In genomic region chr10:97001183-97001991, GRCh38 we compare ENCODE assay signal across 19 cellular contexts.
A peak's percentile ranks its signal among the peaks of the same experiment; 100 is the strongest.
DNase-seq lines count a peak whose midpoint lies in the region; ATAC-seq, FAIRE-seq and TF ChIP-seq lines count a peak whose summit lies in the region.
"Had no signal": no experiment of that assay in that cellular context is flagged by ENCODE, and none has a peak within 500 bp of the region (broad histone marks: within the 10 kb centered on the region; RNA-seq: fewer than 3 reads in every experiment).

No MANE protein-coding gene starts in this region.

- H3K4me3 Mint-ChIP-seq in chondrocyte (ENCODE audit: unreplicated experiment) = no peak overlapping the region
- H3K4me3 Mint-ChIP-seq: CD14-positive monocyte; CD8-positive, alpha-beta T cell; HFFc6 had no signal

- no peak for FAIRE-seq in HepG2 (lab: Jason Lieb, UNC)
- FAIRE-seq: D721Med, GM12892, H1, HTR-8/SVneo had no signal

- TF ChIP-seq POLR2A in HepG2 (IDR thresholded peaks at IDR 0.05; ENCODE audit: insufficient read depth in 1 of 2, low read depth in 2 of 2, low read length in 2 of 2) (no peak), right lobe of liver (IDR thresholded peaks at IDR 0.05) (no peak)

- H3K4ac ChIP-seq in neuronal stem cell (ENCODE audit: low read length) = no peak overlapping the region

- no peak overlapping the region for H3K27ac ChIP-seq in HepG2 (ENCODE audit: extremely low read length, insufficient read depth, low read length)
- no peak overlapping the region for H3K27ac ChIP-seq in right lobe of liver
- no peak overlapping the region for H3K27ac ChIP-seq in neuronal stem cell (replicated peaks; ENCODE audit: low read length)

- no peak overlapping the region for H3K14ac ChIP-seq in neuronal stem cell (ENCODE audit: low read length)

- in situ Hi-C loops in HepG2 (cut with HindIII; ENCODE audit: extremely low pct_ligation_motif_present, low pct_unique_long_range_greater_than_20kb) = no loop called here

- no peak overlapping the region for H2AFZ ChIP-seq in HepG2 (ENCODE audit: low read length)
- H2AFZ ChIP-seq in neuronal stem cell (ENCODE audit: low read length) = no peak overlapping the region

- POLR2A ChIA-PET in HepG2 (lab: Yijun Ruan, JAX) = interaction anchor here (1.1 to 2.1 kb wide), 5 partner anchors 19 to 138 kb away, joined by 3 to 7 read pairs (median 3); no protein-coding TSS in a partner anchor

- H2BK12ac ChIP-seq in neuronal stem cell (ENCODE audit: low read length) = no peak overlapping the region

- H3K27me3 Mint-ChIP-seq in chondrocyte (ENCODE audit: low read depth) = peaks cover 2% of the 10 kb centered on the region

- H3K23ac ChIP-seq in neuronal stem cell (ENCODE audit: low read depth, low read length, poor library complexity) = peak overlapping the region; percentile 23

- no peaks in the 10 kb centered on the region for H3K79me2 ChIP-seq in HepG2 (ENCODE audit: insufficient read depth, low read length)

- 74% methylated on average over 15 of the region's 17 CpGs for WGBS in HepG2 (ENCODE audit: low lambda C conversion rate)
- 86% methylated on average over 1 of the region's 17 CpGs for WGBS in right lobe of liver (ENCODE audit: insufficient coverage, low coverage, low lambda C conversion rate, missing lambda C conversion rate)
- no CpG with 5 or more reads among the region's 17 CpGs for WGBS in neuronal stem cell (ENCODE audit: extremely low coverage in 2 of 2, insufficient read length in 2 of 2, insufficient replicate concordance in 1 of 2), 2 donors

- H3K36me3 ChIP-seq in HepG2 (replicated peaks in 1 of 2; ENCODE audit: control insufficient read depth in 1 of 2, insufficient read depth in 2 of 2, low read length in 2 of 2) (no peaks in the 10 kb centered on the region), right lobe of liver (no peaks in the 10 kb centered on the region), neuronal stem cell (replicated peaks in 1 of 2; ENCODE audit: control insufficient read depth in 2 of 2, insufficient read depth in 2 of 2, low read length in 2 of 2) (no peaks in the 10 kb centered on the region)
- H3K36me3 ChIP-seq: BE2C had no signal

- peaks cover 2% of the 10 kb centered on the region for H3K36me3 Mint-ChIP-seq in chondrocyte (ENCODE audit: low read depth)
- H3K36me3 Mint-ChIP-seq: CD14-positive monocyte; CD8-positive, alpha-beta T cell had no signal

- BruUV-seq in HepG2 (replicated peaks; lab: Mats Ljungman, UMichigan) = no TSS peak

- H3K4me3 ChIP-seq in HepG2 (replicated peaks in 1 of 3; ENCODE audit: insufficient read depth in 1 of 3, low read depth in 2 of 3, low read length in 3 of 3) = peak overlapping the region in 2 of 3 experiments; percentile 41 to 53; a peak in 5 of 6 replicates
- H3K4me3 ChIP-seq in right lobe of liver = no peak overlapping the region
- no peak overlapping the region for H3K4me3 ChIP-seq in neuronal stem cell (ENCODE audit: low read length in 2 of 2)

- H3K79me1 ChIP-seq in neuronal stem cell (ENCODE audit: low read depth, low read length) = no peaks in the 10 kb centered on the region

- peaks cover 1% of the 10 kb centered on the region for H3K9me3 Mint-ChIP-seq in chondrocyte (ENCODE audit: low read depth)
- H3K9me3 Mint-ChIP-seq: CD8-positive, alpha-beta T cell had no signal

- no peak overlapping the region for H2BK120ac ChIP-seq in neuronal stem cell (ENCODE audit: low read depth, low read length)

- H3K4me2 ChIP-seq in HepG2 (ENCODE audit: low read depth, low read length) = peak overlapping the region; percentile 74
- H3K4me2 ChIP-seq in neuronal stem cell (ENCODE audit: insufficient read depth, low read length, poor library complexity, severe bottlenecking) = no peak overlapping the region

- no peak for TF ChIP-seq RAD21 in HepG2 (CRISPR knock-in tag; IDR thresholded peaks at IDR 0.05)

- H3K9ac ChIP-seq in HepG2 (ENCODE audit: insufficient read depth, low read depth, low read length) = peak overlapping the region; percentile 23
- no peak overlapping the region for H3K9ac ChIP-seq in neuronal stem cell (ENCODE audit: low read depth, low read length, poor library complexity)

- H4K20me1 ChIP-seq in HepG2 (ENCODE audit: insufficient read depth, low read length) = no peaks in the 10 kb centered on the region

- no peak overlapping the region for H2BK5ac ChIP-seq in neuronal stem cell (ENCODE audit: low read length)

- H4K8ac ChIP-seq in neuronal stem cell (ENCODE audit: low read depth, low read length) = no peak overlapping the region

- H4K91ac ChIP-seq in neuronal stem cell (ENCODE audit: low read depth, low read length, poor library complexity) = no peak overlapping the region

- H3K27me3 ChIP-seq in HepG2 (ENCODE audit: control insufficient read depth in 1 of 2, insufficient read depth in 2 of 2, low read length in 2 of 2) (no peaks in the 10 kb centered on the region; a peak in 1 of 5 replicates), right lobe of liver (no peaks in the 10 kb centered on the region), neuronal stem cell (ENCODE audit: control insufficient read depth in 3 of 3, insufficient read depth in 3 of 3, low read depth in 1 of 3, low read length in 3 of 3) (no peaks in the 10 kb centered on the region)
- H3K27me3 ChIP-seq: BE2C had no signal

- peaks cover 10% of the 10 kb centered on the region for H3K4me1 Mint-ChIP-seq in chondrocyte (ENCODE audit: low read depth)
- H3K4me1 Mint-ChIP-seq: CD14-positive monocyte had no signal

- no peak overlapping the region for H2BK15ac ChIP-seq in neuronal stem cell (ENCODE audit: low read length)

- ATAC-seq in HepG2 (peak; percentile 1; the same call in 2 of the 3 replicates), right lobe of liver (no peak), HG03432 (IDR thresholded peaks at IDR 0.05; ENCODE audit: unreplicated experiment) (no peak)
- ATAC-seq: CD8-positive, alpha-beta T cell had no signal

- no peak overlapping the region for H3K27ac Mint-ChIP-seq in chondrocyte (ENCODE audit: unreplicated experiment)
- H3K27ac Mint-ChIP-seq: CD8-positive, alpha-beta T cell; HFFc6 had no signal

- H3K18ac ChIP-seq in neuronal stem cell (ENCODE audit: low read length) = no peak overlapping the region

- CTCF ChIA-PET in HepG2 (lab: Yijun Ruan, JAX; ENCODE audit: low intra/inter-chr PET ratio, low total read pairs) = no interaction called here

- no peak for TF ChIP-seq EP300 in HepG2 (IDR thresholded peaks at IDR 0.05; ENCODE audit: low read depth in 2 of 2, low read length in 2 of 2)
- TF ChIP-seq EP300 in HepG2 (CRISPR knock-in tag; IDR thresholded peaks at IDR 0.05; ENCODE audit: borderline replicate concordance) = no peak

- intact Hi-C loops in HepG2 (cut with micrococcal nuclease; ENCODE audit: unreplicated experiment) (no loop called here), right lobe of liver (cut with DNase I) (no loop called here)

- H3K9me3 ChIP-seq in HepG2 (ENCODE audit: low read length) (no peaks in the 10 kb centered on the region), right lobe of liver (no peaks in the 10 kb centered on the region), neuronal stem cell (replicated peaks in 1 of 2; ENCODE audit: control insufficient read depth in 2 of 2, insufficient read depth in 1 of 2, low read depth in 1 of 2, low read length in 2 of 2) (peaks cover under 1 to 2% of the 10 kb centered on the region in 2 donors)
- H3K9me3 ChIP-seq: BE2C had no signal

- H3K4me1 ChIP-seq in HepG2 (ENCODE audit: insufficient read depth, low read length) (peaks cover 59% of the 10 kb centered on the region), right lobe of liver (peaks cover 0 to 21% (median 9%) of the 10 kb centered on the region in 4 donors), neuronal stem cell (ENCODE audit: control insufficient read depth in 2 of 2, insufficient read depth in 1 of 2, low read depth in 1 of 2, low read length in 2 of 2) (no peaks in the 10 kb centered on the region)
- H3K4me1 ChIP-seq: BE2C had no signal

- no peak for TF ChIP-seq CTCF in HepG2 (CRISPR knock-in tag; IDR thresholded peaks at IDR 0.05)
- TF ChIP-seq CTCF in right lobe of liver (IDR thresholded peaks at IDR 0.05) = no peak
- TF ChIP-seq CTCF in chondrocyte (IDR thresholded peaks at IDR 0.05) = no peak

- DNase-seq in HepG2 (ENCODE audit: low spot score) = no peak
- no peak for DNase-seq in right lobe of liver
- peak; percentile 93 for DNase-seq in chondrocyte (ENCODE audit: low spot score)
- DNase-seq in neuronal stem cell (ENCODE audit: low spot score) = no peak
- no peak for DNase-seq in kidney tubule cell (ENCODE audit: low spot score)
- no peak for DNase-seq in SK-N-DZ (ENCODE audit: low spot score)
- DNase-seq: BE2C; CD8-positive, alpha-beta T cell; COR-L47; DND-41; GDM1; HCEC 1CT; HFFc6 had no signal

- peak overlapping the region; percentile 81 for H2AK5ac ChIP-seq in neuronal stem cell (ENCODE audit: low read depth, low read length)

TF ChIP-seq in HepG2, 621 proteins besides CTCF, POLR2A, EP300 and RAD21 (continues in another document):
- no peak for TF ChIP-seq TBX3 (IDR thresholded peaks at IDR 0.05; ENCODE audit: borderline replicate concordance)
- TF ChIP-seq AGO2 (optimal IDR thresholded peaks at IDR 0.05; ENCODE audit: low read depth, low read length) = peak; percentile 18
- peak; percentile 24 for TF ChIP-seq ZNF18 (CRISPR knock-in tag; IDR thresholded peaks at IDR 0.05; ENCODE audit: insufficient replicate concordance)
- no peak for TF ChIP-seq GLMP (CRISPR knock-in tag; IDR thresholded peaks at IDR 0.05; ENCODE audit: borderline replicate concordance)

Comparison
In these comparisons a context has a peak if more than half of its experiments do, and no peak if none do; other contexts are left out.
1. H3K4me3 ChIP-seq: peak in HepG2 (2 of 3); none in right lobe of liver (0 of 3) and neuronal stem cell (0 of 2).